In genomic region chr12:49478949-49479664, GRCh38 we compare ENCODE assay signal across 1 cellular context.
TF ChIP-seq lines count a peak whose summit lies in the region.

No MANE protein-coding gene starts in this region.

TF ChIP-seq in GM12878, 131 proteins besides CTCF, POLR2A, EP300 and RAD21 (continued from another document):
- TF ChIP-seq USF2 (IDR thresholded peaks at IDR 0.05; ENCODE audit: borderline replicate concordance, low read depth, low read length) (no peak), NBN (IDR thresholded peaks at IDR 0.05) (no peak), CEBPZ (IDR thresholded peaks at IDR 0.05; ENCODE audit: low read depth, low read length) (no peak), ZNF687 (IDR thresholded peaks at IDR 0.05) (no peak)
TF ChIP-seq in GM12878: peak in this region for 0.
